In genomic region chr17:43660262-43660661, GRCh38 we compare ENCODE assay signal across 19 cellular contexts. TPM values are rescaled to one million over a fixed set of nuclear protein-coding genes. Genes with fewer than 3 reads are reported as not detected.
DNase-seq lines count a peak whose midpoint lies in the region; ATAC-seq and TF ChIP-seq lines count a peak whose summit lies in the region.
"Had no signal": no experiment of that assay in that cellular context is flagged by ENCODE, and none has a peak within 500 bp of the region (broad histone marks: within the 10 kb centered on the region; RNA-seq: fewer than 3 reads in every experiment).

No MANE protein-coding gene starts in this region.

- no peak for TF ChIP-seq EP300 in Ishikawa (IDR thresholded peaks at IDR 0.05; ENCODE audit: borderline replicate concordance)

- H3K4me1 Mint-ChIP-seq in CD8-positive, alpha-beta memory T cell, result peaks cover 36 to 75% (median 61%) of the 10 kb centered on the region in 3 donors

- H3K4me3 ChIP-seq in CD8-positive, alpha-beta memory T cell (ENCODE audit: low read length), result peak overlapping the region; percentile 39
- no peak overlapping the region for H3K4me3 ChIP-seq in effector memory CD4-positive, alpha-beta T cell (ENCODE audit: insufficient read depth, low read depth, low read length, poor library complexity, severe bottlenecking)
- H3K4me3 ChIP-seq in rectal smooth muscle tissue (ENCODE audit: low read length), result peak overlapping the region; percentile 18

- no peaks in the 10 kb centered on the region for H3K36me3 ChIP-seq in CD8-positive, alpha-beta memory T cell (ENCODE audit: insufficient read depth, low read length)
- no peaks in the 10 kb centered on the region for H3K36me3 ChIP-seq in effector memory CD4-positive, alpha-beta T cell (ENCODE audit: control insufficient read depth, insufficient read depth, low read length)
- H3K36me3 ChIP-seq in rectal smooth muscle tissue (ENCODE audit: control insufficient read depth, insufficient read depth, low read length), result no peaks in the 10 kb centered on the region
- H3K36me3 ChIP-seq: tibial nerve had no signal

- peaks cover 48% of the 10 kb centered on the region for H3K4me1 ChIP-seq in CD8-positive, alpha-beta memory T cell (ENCODE audit: insufficient read depth, low read length)
- H3K4me1 ChIP-seq in effector memory CD4-positive, alpha-beta T cell (ENCODE audit: control insufficient read depth, insufficient read depth, low read length, poor library complexity, severe bottlenecking), result peaks cover 38% of the 10 kb centered on the region
- no peaks in the 10 kb centered on the region for H3K4me1 ChIP-seq in rectal smooth muscle tissue (ENCODE audit: control insufficient read depth, insufficient read depth, low read length)

- H3K27ac Mint-ChIP-seq in CD8-positive, alpha-beta memory T cell, result peak overlapping the region in 4 of 8 donors; percentile 19 to 87 (median 46)
- H3K27ac Mint-ChIP-seq: activated naive CD4-positive, alpha-beta T cell treated with anti-CD3 and anti-CD28 coated beads, Interleukin-2, amount 50 U/mL, for 72 hours had no signal

- no peaks in the 10 kb centered on the region for H3K27me3 ChIP-seq in CD8-positive, alpha-beta memory T cell (ENCODE audit: insufficient read depth, low read length, poor library complexity, severe bottlenecking)
- H3K27me3 ChIP-seq in effector memory CD4-positive, alpha-beta T cell (replicated peaks; ENCODE audit: control insufficient read depth, insufficient read depth, low read length, poor library complexity, severe bottlenecking), result no peaks in the 10 kb centered on the region
- H3K27me3 ChIP-seq in rectal smooth muscle tissue (ENCODE audit: control insufficient read depth, insufficient read depth, low read length), result no peaks in the 10 kb centered on the region
- H3K27me3 ChIP-seq: tibial nerve had no signal

- H3K4me3 Mint-ChIP-seq in CD8-positive, alpha-beta memory T cell, result peak overlapping the region in 6 of 7 donors; percentile 62 to 87 (median 76)

- POLR2A ChIA-PET in CD8-positive, alpha-beta memory T cell (lab: Charles Lee), result interaction anchor here (0.7 kb wide), 1 partner anchor 16 kb away, joined by 3 read pairs; no protein-coding TSS in a partner anchor

- peaks cover 0 to 2% of the 10 kb centered on the region in 2 donors for H3K27me3 Mint-ChIP-seq in CD8-positive, alpha-beta memory T cell

- H3K9ac ChIP-seq in rectal smooth muscle tissue (ENCODE audit: low read length), result no peak overlapping the region

- no peaks in the 10 kb centered on the region for H3K9me3 ChIP-seq in CD8-positive, alpha-beta memory T cell (ENCODE audit: low read length)
- H3K9me3 ChIP-seq in effector memory CD4-positive, alpha-beta T cell (ENCODE audit: control insufficient read depth, low read length), result no peaks in the 10 kb centered on the region
- H3K9me3 ChIP-seq: tibial nerve had no signal

- H3K27ac ChIP-seq in CD8-positive, alpha-beta memory T cell (ENCODE audit: low read depth, low read length), result no peak overlapping the region
- peak overlapping the region; percentile 3 for H3K27ac ChIP-seq in effector memory CD4-positive, alpha-beta T cell (ENCODE audit: insufficient read depth, low read length, poor library complexity, severe bottlenecking)
- H3K27ac ChIP-seq in rectal smooth muscle tissue (ENCODE audit: low read depth, low read length), result no peak overlapping the region
- H3K27ac ChIP-seq: epithelial cell of prostate had no signal

- TF ChIP-seq RAD21 in Ishikawa (IDR thresholded peaks at IDR 0.05; ENCODE audit: low read depth), result no peak

- ATAC-seq in HG02840 (IDR thresholded peaks at IDR 0.05; ENCODE audit: low FRiP score, unreplicated experiment), result no peak
- ATAC-seq: activated naive CD4-positive, alpha-beta T cell treated with anti-CD3 and anti-CD28 coated beads, Interleukin-2, amount 50 U/mL, for 72 hours had no signal

- H3K36me3 Mint-ChIP-seq in CD8-positive, alpha-beta memory T cell, result no peaks in the 10 kb centered on the region
- H3K36me3 Mint-ChIP-seq: activated naive CD4-positive, alpha-beta T cell treated with anti-CD3 and anti-CD28 coated beads, Interleukin-2, amount 50 U/mL, for 72 hours had no signal

- no peaks in the 10 kb centered on the region for H3K9me3 Mint-ChIP-seq in CD8-positive, alpha-beta memory T cell
- H3K9me3 Mint-ChIP-seq: activated naive CD4-positive, alpha-beta T cell treated with anti-CD3 and anti-CD28 coated beads, Interleukin-2, amount 50 U/mL, for 72 hours had no signal

- CTCF ChIA-PET in CD8-positive, alpha-beta memory T cell (lab: Charles Lee), result interaction anchor here (3.8 kb wide), 1 partner anchor 13 kb away, joined by 13 read pairs; no protein-coding TSS in a partner anchor

- DNase-seq in CD8-positive, alpha-beta memory T cell, result no peak
- DNase-seq in effector memory CD4-positive, alpha-beta T cell, result no peak
- DNase-seq in NOMO-1 treated with dmso at 0.1 percent for 144 hours (lab: John Stamatoyannopoulos, UW; ENCODE audit: unreplicated experiment) (no peak), cerebellum (ENCODE audit: low spot score) (no peak)
- DNase-seq: activated CD4-positive, alpha-beta T cell treated with anti-CD3 and anti-CD28 coated beads for 48 hours; COR-L47; foreskin melanocyte; NCI-H1930; NCI-H345; NK-92 treated with Interleukin-12 subunit alpha and Interleukin-12 subunit beta, amount 100 ng/mL, for 24 hours; nucleus accumbens; retina had no signal

TF ChIP-seq in Ishikawa, 13 proteins besides CTCF, POLR2A, EP300 and RAD21:
- TF ChIP-seq, protein P1, sequence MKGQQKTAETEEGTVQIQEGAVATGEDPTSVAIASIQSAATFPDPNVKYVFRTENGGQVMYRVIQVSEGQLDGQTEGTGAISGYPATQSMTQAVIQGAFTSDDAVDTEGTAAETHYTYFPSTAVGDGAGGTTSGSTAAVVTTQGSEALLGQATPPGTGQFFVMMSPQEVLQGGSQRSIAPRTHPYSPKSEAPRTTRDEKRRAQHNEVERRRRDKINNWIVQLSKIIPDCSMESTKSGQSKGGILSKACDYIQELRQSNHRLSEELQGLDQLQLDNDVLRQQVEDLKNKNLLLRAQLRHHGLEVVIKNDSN (IDR thresholded peaks at IDR 0.05), result no peak
- TF ChIP-seq CEBPB (IDR thresholded peaks at IDR 0.05) (no peak), TCF12 (IDR thresholded peaks at IDR 0.05; ENCODE audit: low read depth) (no peak), FOXM1 (IDR thresholded peaks at IDR 0.05; ENCODE audit: borderline replicate concordance, low read depth) (no peak), TAF1 (IDR thresholded peaks at IDR 0.05; ENCODE audit: low read depth) (0 out of 2 replicates have a peak, but pooled peaks have one; percentile 14)

RNA-seq across cellular contexts. Expression of gene MEOX1, which starts 1.5 kb away (rescaled TPM):
- 1 to 10 TPM in 1 of 2 experiments, under 1 TPM in 1; 0.86 to 1.2 TPM for total RNA-seq in CD8-positive, alpha-beta memory T cell
- 5.4 TPM for polyA plus RNA-seq in CD8-positive, alpha-beta memory T cell
- total RNA-seq in cerebellum, result 0.09 TPM
- total RNA-seq: HT-29 had no signal
